ENCODE assay signal across 17 cellular contexts in the genomic region with DNA sequence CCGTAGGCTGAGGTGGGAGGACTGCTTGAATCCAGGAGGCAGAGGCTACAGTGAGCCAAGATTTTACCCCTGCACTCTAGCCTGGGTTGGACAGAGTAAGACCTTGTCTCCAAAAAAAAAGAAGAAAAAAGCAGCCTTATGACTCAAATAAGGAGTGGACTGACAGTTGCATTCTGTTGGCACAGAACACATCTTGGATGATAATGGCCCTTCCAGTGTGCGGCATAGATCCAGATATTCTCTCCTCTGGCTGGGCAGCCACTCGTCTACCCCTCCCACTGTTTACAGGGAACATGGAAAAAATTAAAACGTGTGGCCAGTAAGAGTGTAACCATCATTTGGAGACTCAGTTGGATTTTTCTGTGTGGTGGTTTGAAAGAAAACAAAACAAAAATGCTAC.
"Had no signal": no experiment of that assay in that cellular context is flagged by ENCODE, and none has a peak within 500 bp of the region (broad histone marks: within the 10 kb centered on the region; RNA-seq: fewer than 3 reads in every experiment).

No MANE protein-coding gene starts in this region.

- H3K9me3 ChIP-seq: psoas muscle had no signal

- H3K4me1 ChIP-seq: parathyroid adenoma, psoas muscle had no signal

- H3K9me3 Mint-ChIP-seq: dendritic cell treated with granulocyte-macrophage colony-stimulating factor and Interleukin-4, amounts not matched to agents 40 ng/mL and 50 ng/mL, for 4 days had no signal

- H3K27ac ChIP-seq: parathyroid adenoma, psoas muscle had no signal

- H3K4me1 Mint-ChIP-seq: naive B cell, nephron had no signal

- DNase-seq: cerebellar nuclear complex; foreskin melanocyte; head of caudate nucleus; hypothalamus; kidney glomerular epithelial cell; mesendoderm; naive B cell; occipital lobe; psoas muscle; retina; small intestine; stimulated activated CD4-positive, alpha-beta T cell treated with anti-CD3 and anti-CD28 coated beads, Interleukin-2, amount 100 ng/mL, for 48 hours; stimulated activated naive CD4-positive, alpha-beta T cell treated with Interleukin-2 at 50 U/mL for 16 hours; trophoblast cell had no signal

- H3K4me3 Mint-ChIP-seq: dendritic cell treated with granulocyte-macrophage colony-stimulating factor and Interleukin-4, amounts not matched to agents 40 ng/mL and 50 ng/mL, for 4 days; naive B cell; nephron had no signal

- H3K27ac Mint-ChIP-seq: dendritic cell treated with granulocyte-macrophage colony-stimulating factor and Interleukin-4, amounts not matched to agents 40 ng/mL and 50 ng/mL, for 4 days; nephron had no signal

- ATAC-seq: psoas muscle had no signal

- H3K27me3 Mint-ChIP-seq: dendritic cell treated with granulocyte-macrophage colony-stimulating factor and Interleukin-4, amounts not matched to agents 40 ng/mL and 50 ng/mL, for 4 days; naive B cell had no signal

- H3K4me3 ChIP-seq: psoas muscle had no signal
